In the genomic region with DNA sequence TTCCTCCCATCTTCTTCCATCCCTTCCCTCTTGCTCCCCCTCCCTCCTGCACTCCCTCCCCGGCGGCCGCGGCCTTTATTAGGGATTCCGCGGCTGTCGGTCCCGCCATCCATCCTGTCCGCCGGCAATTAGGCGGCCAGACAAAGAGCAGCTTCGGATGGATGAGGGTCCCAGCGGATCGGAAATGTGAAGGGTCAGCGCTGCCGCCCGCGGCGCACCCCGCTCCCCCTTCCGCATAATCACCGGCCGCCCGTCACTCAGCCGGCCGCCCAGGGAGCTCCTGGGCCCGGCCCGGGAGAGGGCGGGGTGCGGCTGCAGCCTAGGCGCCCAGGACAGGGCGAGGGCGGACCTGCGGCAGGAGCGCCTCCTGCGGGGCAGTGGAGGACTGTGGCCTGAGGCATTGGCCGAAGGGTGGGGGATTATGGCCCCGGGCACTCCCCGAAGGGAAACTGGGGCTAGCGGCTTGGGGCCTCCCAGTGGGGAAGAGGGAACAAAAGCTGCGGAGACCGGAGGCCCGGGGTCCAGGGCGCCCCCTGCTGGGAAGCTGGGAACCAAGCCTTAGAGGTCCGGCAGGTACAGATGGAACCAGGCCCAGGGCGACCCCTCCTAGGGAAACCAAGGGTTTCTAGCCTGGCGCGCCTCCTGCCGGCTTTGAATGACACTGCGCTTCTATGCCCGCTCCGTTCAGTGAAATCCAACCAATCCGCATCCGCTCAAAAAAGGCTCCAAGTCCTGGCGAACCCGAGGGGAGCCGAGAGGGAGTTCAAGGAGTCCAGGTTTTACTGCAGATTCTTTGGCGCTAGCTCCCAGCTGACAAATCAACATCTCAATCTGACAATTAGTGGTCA, we compare ENCODE assay signal across 8 cellular contexts. TPM values are rescaled to one million over a fixed set of nuclear protein-coding genes. Genes with fewer than 3 reads are reported as not detected.
DNase-seq lines count a peak whose midpoint lies in the region; ATAC-seq and TF ChIP-seq lines count a peak whose summit lies in the region.

No MANE protein-coding gene starts in this region.

- peak; percentile 29 for DNase-seq in NCI-H345 (lab: John Stamatoyannopoulos, UW)
- no peak for DNase-seq in NCI-H345 treated with DMSO at 0.1 percent for 48 hours (lab: John Stamatoyannopoulos, UW; ENCODE audit: unreplicated experiment)
- peak; percentile 74 for DNase-seq in NCI-H524 treated with DMSO at 0.1 percent for 48 hours (lab: John Stamatoyannopoulos, UW)
- peak; percentile 89 to 93 for DNase-seq in activated CD4-positive, alpha-beta T cell treated with anti-CD3 and anti-CD28 coated beads, Interleukin-2, amount 50 U/mL, for 48 hours
- peak; percentile 59 to 76 (median 66) for DNase-seq in dorsolateral prefrontal cortex
- peak; percentile 74 to 81 (median 79) for DNase-seq in right lobe of liver
- peak; percentile 61 to 73 for DNase-seq in stimulated activated CD4-positive, alpha-beta T cell treated with anti-CD3 and anti-CD28 coated beads, Interleukin-4, amount 100 ng/mL, for 4 hours

- peak overlapping the region; percentile 29 to 73 (median 57) for H3K4me3 ChIP-seq in dorsolateral prefrontal cortex
- H3K4me3 ChIP-seq in right lobe of liver = peak overlapping the region; percentile 24 to 44 (median 29)

- H3K27me3 ChIP-seq in dorsolateral prefrontal cortex (peaks cover 0 to 83% (median 34%) of the 10 kb centered on the region in 45 donors), right lobe of liver (no peaks in the 10 kb centered on the region)

- ATAC-seq in HG03196 (IDR thresholded peaks at IDR 0.05; ENCODE audit: unreplicated experiment) (peak; percentile 57), right lobe of liver (peak; percentile 58 to 63 (median 61))

- intact Hi-C loops in dorsolateral prefrontal cortex (cut with DNase I) = loop anchor here (5.0 to 10.0 kb wide), 2 partner anchors 55 to 243 kb away; no protein-coding TSS in a partner anchor
- intact Hi-C loops in right lobe of liver (cut with DNase I) = no loop called here

- no peak for TF ChIP-seq POLR2A in right lobe of liver (IDR thresholded peaks at IDR 0.05)

- no peaks in the 10 kb centered on the region for H3K36me3 ChIP-seq in right lobe of liver

- TF ChIP-seq CTCF in dorsolateral prefrontal cortex (IDR thresholded peaks at IDR 0.05 in 54 of 56, conservative IDR thresholded peaks at IDR 0.05 in 2 of 56; ENCODE audit: low read depth in 1 of 56, partially characterized antibody in 56 of 56) (peak; percentile 55 to 90 (median 79)), right lobe of liver (IDR thresholded peaks at IDR 0.05) (peak; percentile 71 to 85 (median 82))

- WGBS in right lobe of liver (ENCODE audit: insufficient coverage, low coverage, low lambda C conversion rate, missing lambda C conversion rate) = 2% methylated on average over 21 of the region's 58 CpGs

- no peaks in the 10 kb centered on the region for H3K9me3 ChIP-seq in right lobe of liver

- peak overlapping the region in 8 of 59 donors; percentile 19 to 80 (median 29) for H3K27ac ChIP-seq in dorsolateral prefrontal cortex
- H3K27ac ChIP-seq in right lobe of liver = no peak overlapping the region

- peaks cover 0 to 31% (median 10%) of the 10 kb centered on the region in 4 donors for H3K4me1 ChIP-seq in right lobe of liver

RNA-seq across cellular contexts. Expression of gene DNAJC22, which starts 4.4 kb away (rescaled TPM):
- 1 to 10 TPM in 115 of 120 experiments, under 1 TPM in 5; 0.49 to 8.3 (median 3.0) TPM for total RNA-seq in dorsolateral prefrontal cortex
- 10 to 100 TPM; 36.5 to 49.1 (median 43.7) TPM for total RNA-seq in right lobe of liver

RNA-seq across cellular contexts. Expression of gene C1QL4, which starts 5.3 kb away (rescaled TPM):
- 1 to 10 TPM in 5 of 120 experiments, under 1 TPM in 64, not detected in 51; 0.19 to 1.4 (median 0.44) TPM for total RNA-seq in dorsolateral prefrontal cortex
- total RNA-seq in right lobe of liver = not detected

RNA-seq across cellular contexts. Expression of gene TROAP, which starts 19.2 kb away (rescaled TPM):
- 1 to 10 TPM in 3 of 120 experiments, under 1 TPM in 15, not detected in 102; 0.17 to 1.9 (median 0.52) TPM for total RNA-seq in dorsolateral prefrontal cortex
- total RNA-seq in right lobe of liver = 1 to 10 TPM in 2 of 6 experiments, under 1 TPM in 4; 0.24 to 2.6 (median 0.93) TPM

RNA-seq across cellular contexts. Expression of gene SPATS2, which starts 25.0 kb away (rescaled TPM):
- 10 to 100 TPM; 19.1 to 67.2 (median 43.0) TPM for total RNA-seq in dorsolateral prefrontal cortex
- 1 to 10 TPM; 3.2 to 6.1 (median 4.4) TPM for total RNA-seq in right lobe of liver

RNA-seq across cellular contexts. Expression of gene PRPH, which starts 47.3 kb away (rescaled TPM):
- 1 to 10 TPM in 40 of 120 experiments, under 1 TPM in 58, not detected in 22; 0.15 to 10.0 (median 0.84) TPM for total RNA-seq in dorsolateral prefrontal cortex
- not detected for total RNA-seq in right lobe of liver

Comparison
In these comparisons a context has a peak if more than half of its experiments do, and no peak if none do; other contexts are left out.
1. RNA of gene DNAJC22, which starts 4.4 kb away (total RNA-seq): 36.5 to 49.1 TPM in right lobe of liver; 0.49 to 8.3 TPM in dorsolateral prefrontal cortex; every median in the first group is over 4 times any median in the second.
2. intact Hi-C loops: an anchor here in dorsolateral prefrontal cortex (5.0 to 10.0 kb wide); none called in right lobe of liver.